In the genomic region with DNA sequence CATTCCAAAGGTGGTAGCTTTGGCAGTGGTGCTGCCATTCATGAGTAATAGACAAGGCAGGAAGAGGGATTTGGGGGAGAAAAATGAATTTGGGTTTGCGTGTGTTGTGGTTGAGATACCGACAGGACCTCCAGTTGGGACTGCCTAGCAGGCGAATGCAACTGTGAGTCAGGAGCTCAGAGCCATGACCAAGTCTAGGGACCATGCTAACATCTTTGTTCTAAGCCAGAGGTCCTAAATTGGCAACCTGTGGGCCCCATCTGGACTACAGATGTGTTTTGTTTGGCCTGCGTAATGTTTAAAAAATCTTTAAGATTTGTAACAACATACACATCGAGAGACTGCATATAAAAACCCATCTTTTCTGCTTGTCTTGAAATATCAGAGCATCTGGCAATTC, we compare ENCODE assay signal across 28 cellular contexts.
"Had no signal": no experiment of that assay in that cellular context is flagged by ENCODE, and none has a peak within 500 bp of the region (broad histone marks: within the 10 kb centered on the region; RNA-seq: fewer than 3 reads in every experiment).

No MANE protein-coding gene starts in this region.

- H3K9me3 ChIP-seq: Peyer's patch had no signal

- H3K36me3 ChIP-seq: brain microvascular endothelial cell, cardiac muscle cell, Peyer's patch had no signal

- DNase-seq: activated CD4-positive, alpha-beta T cell treated with anti-CD3 and anti-CD28 coated beads, Interleukin-2, amount 10 ng/mL, durations not matched to agents 24 days and 14 days; activated CD4-positive, alpha-beta T cell treated with anti-CD3 and anti-CD28 coated beads, Interleukin-2, amount 50 U/mL, for 4 hours; activated CD8-positive, alpha-beta T cell treated with anti-CD3 and anti-CD28 coated beads for 36 hours; activated effector memory CD4-positive, alpha-beta T cell treated with anti-CD3 and anti-CD28 coated beads, Interleukin-2, amount 50 U/mL, for 16 hours; activated naive CD4-positive, alpha-beta T cell; activated naive CD4-positive, alpha-beta T cell treated with anti-CD3 and anti-CD28 coated beads, Interleukin-2, amount 50 U/mL, for 16 hours; activated naive CD8-positive, alpha-beta T cell treated with anti-CD3 and anti-CD28 coated beads for 36 hours; activated T-cell treated with anti-CD3 and anti-CD28 coated beads, Interleukin-2, amount 50 U/mL, for 1 hour; activated T-cell treated with anti-CD3 and anti-CD28 coated beads, Interleukin-2, amount 50 U/mL, for 72 hours; amniotic stem cell; aorta; brain microvascular endothelial cell; MV-4-11; NCI-H1092; NCI-H1436 treated with DMSO at 0.1 percent for 48 hours; NCI-H1694 treated with DMSO at 0.1 percent for 48 hours; NCI-H2029; NCI-H345; NCI-H524 treated with DMSO at 0.1 percent for 48 hours; NK-92 treated with Interleukin-12 subunit alpha and Interleukin-12 subunit beta, amount 100 ng/mL, for 24 hours; PC-3; Peyer's patch; Right ventricle myocardium superior; SW 1271; T-helper 1 cell; T-helper 2 cell; T-helper 9 cell had no signal

- H3K27me3 ChIP-seq: brain microvascular endothelial cell, cardiac muscle cell, Peyer's patch had no signal

- H3K4me3 ChIP-seq: cardiac muscle cell, Peyer's patch had no signal
